28 cellular contexts compared by ENCODE assay signal in the genomic region with DNA sequence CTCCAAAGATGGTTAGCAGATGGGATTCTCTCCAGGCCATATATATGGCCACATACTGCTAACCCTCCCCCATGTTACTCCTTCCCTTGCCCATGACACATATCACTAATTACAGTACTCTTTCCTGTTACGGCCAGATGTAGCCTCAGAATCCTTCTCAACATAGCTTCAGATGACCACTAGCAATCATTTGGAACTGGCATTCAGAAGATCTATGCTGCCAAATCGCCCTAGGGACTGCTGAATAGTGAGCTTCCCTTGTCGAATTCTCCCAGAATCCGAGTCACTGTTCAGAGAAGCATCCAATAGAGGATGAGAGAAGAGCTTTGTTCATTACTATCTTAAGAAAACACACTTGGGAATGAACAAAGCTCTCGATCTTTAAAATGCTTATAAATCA.
"Had no signal": no experiment of that assay in that cellular context is flagged by ENCODE, and none has a peak within 500 bp of the region (broad histone marks: within the 10 kb centered on the region; RNA-seq: fewer than 3 reads in every experiment).

No MANE protein-coding gene starts in this region.

- H3K9me3 ChIP-seq: adrenal gland, body of pancreas, breast epithelium had no signal

- DNase-seq: activated CD4-positive, alpha-beta T cell treated with anti-CD3 and anti-CD28 coated beads, Interleukin-2, amount 10 ng/mL, durations not matched to agents 24 days and 14 days; activated CD4-positive, alpha-beta T cell treated with anti-CD3 and anti-CD28 coated beads, Interleukin-2, amount 50 U/mL, for 4 hours; activated CD8-positive, alpha-beta T cell treated with anti-CD3 and anti-CD28 coated beads for 36 hours; activated gamma-delta T cell; activated naive CD4-positive, alpha-beta T cell treated with anti-CD3 and anti-CD28 coated beads for 36 hours; activated T-cell treated with anti-CD3 and anti-CD28 coated beads, Interleukin-2, amount 50 U/mL, for 24 hours; adrenal gland; body of pancreas; NCI-H1092; NCI-H1436 treated with DMSO at 0.1 percent for 48 hours; NCI-H187; NCI-H2029 treated with DMSO at 0.1 percent for 48 hours; NCI-H2107; NCI-H2171; NCI-H510A; NCI-H526; NCI-H748 treated with DMSO at 0.1 percent for 48 hours; NK-92 treated with Interleukin-12 subunit alpha and Interleukin-12 subunit beta, amount 100 ng/mL, for 24 hours; PC-3; Right ventricle myocardium superior; SW 1271; T-helper 1 cell; T-helper 2 cell; T-helper 9 cell had no signal

- H3K27me3 ChIP-seq: body of pancreas, breast epithelium had no signal

- H3K9me3 Mint-ChIP-seq: activated T-helper 2 cell treated with anti-CD3 and anti-CD28 coated beads, Interferon-gamma antibody, Interleukin-2, Interleukin-4, amounts not matched to agents 10 μg/mL and 5 μg/mL and 100 μg/mL, durations not matched to agents 14 hours and 24 hours and 36 hours had no signal

- H3K4me3 ChIP-seq: adrenal gland, body of pancreas, breast epithelium had no signal

- H3K4me2 ChIP-seq: KMS-11 had no signal

- H3K4me1 ChIP-seq: adrenal gland, body of pancreas, breast epithelium had no signal

- H3K4me3 Mint-ChIP-seq: activated CD4-positive, alpha-beta T cell treated with anti-CD3 and anti-CD28 coated beads, Interleukin-2, amount 10 ng/mL, durations not matched to agents 24 days and 14 days; activated CD8-positive, alpha-beta T cell treated with anti-CD3 and anti-CD28 coated beads for 36 hours; activated naive CD4-positive, alpha-beta T cell treated with anti-CD3 and anti-CD28 coated beads for 36 hours; activated T-cell treated with anti-CD3 and anti-CD28 coated beads, Interleukin-2, amount 50 U/mL, for 24 hours had no signal

- H3K9ac ChIP-seq: KMS-11 had no signal

- H3K27ac ChIP-seq: adrenal gland, body of pancreas, breast epithelium, KMS-11 had no signal

- H3K36me3 ChIP-seq: adrenal gland, breast epithelium had no signal

- H3K4me1 Mint-ChIP-seq: activated CD4-positive, alpha-beta T cell treated with anti-CD3 and anti-CD28 coated beads, Interleukin-2, amount 10 ng/mL, durations not matched to agents 24 days and 14 days had no signal

- H3K36me3 Mint-ChIP-seq: activated naive CD4-positive, alpha-beta T cell treated with anti-CD3 and anti-CD28 coated beads, Interleukin-2, amount 50 U/mL, for 72 hours had no signal

- H3K27ac Mint-ChIP-seq: activated CD4-positive, alpha-beta T cell treated with anti-CD3 and anti-CD28 coated beads, Interleukin-2, amount 10 ng/mL, durations not matched to agents 24 days and 14 days; activated CD8-positive, alpha-beta T cell treated with anti-CD3 and anti-CD28 coated beads for 36 hours; activated naive CD4-positive, alpha-beta T cell treated with anti-CD3 and anti-CD28 coated beads for 36 hours; activated naive CD4-positive, alpha-beta T cell treated with anti-CD3 and anti-CD28 coated beads, Interleukin-2, amount 50 U/mL, for 72 hours; activated T-cell treated with anti-CD3 and anti-CD28 coated beads, Interleukin-2, amount 50 U/mL, for 24 hours; activated T-helper 2 cell treated with anti-CD3 and anti-CD28 coated beads, Interferon-gamma antibody, Interleukin-2, Interleukin-4, amounts not matched to agents 10 μg/mL and 5 μg/mL and 100 μg/mL, durations not matched to agents 14 hours and 24 hours and 36 hours had no signal
